ENCODE assay signal across 27 cellular contexts in the genomic region with DNA sequence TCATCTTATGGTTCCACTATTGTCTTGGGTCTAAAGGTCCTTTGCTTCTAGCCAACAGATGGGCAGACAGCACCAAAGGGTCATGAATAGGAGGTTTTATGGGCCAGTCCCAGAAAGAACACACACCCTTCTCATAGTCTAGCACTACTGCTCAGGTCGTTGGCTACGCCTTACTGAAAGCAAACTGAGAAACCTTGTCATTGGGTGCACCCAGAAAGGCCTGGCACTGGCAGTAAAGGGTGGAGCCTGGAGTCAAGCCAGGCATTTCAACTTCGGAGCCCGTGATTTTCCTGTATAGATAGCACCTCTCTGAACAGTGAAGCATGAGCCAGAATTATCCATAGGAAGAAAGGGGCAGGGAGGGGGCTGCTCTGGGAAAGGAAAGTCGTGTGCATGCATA.
DNase-seq lines count a peak whose midpoint lies in the region; ATAC-seq and TF ChIP-seq lines count a peak whose summit lies in the region.
"Had no signal": no experiment of that assay in that cellular context is flagged by ENCODE, and none has a peak within 500 bp of the region (broad histone marks: within the 10 kb centered on the region; RNA-seq: fewer than 3 reads in every experiment).

No MANE protein-coding gene starts in this region.

- H3K27me3 ChIP-seq in heart left ventricle (no peaks in the 10 kb centered on the region), right atrium auricular region (no peaks in the 10 kb centered on the region), right cardiac atrium (ENCODE audit: control insufficient read depth, insufficient read depth) (no peaks in the 10 kb centered on the region), mucosa of rectum (ENCODE audit: control insufficient read depth in 2 of 2, insufficient read depth in 2 of 2, low read length in 2 of 2) (no peaks in the 10 kb centered on the region), upper lobe of right lung (no peaks in the 10 kb centered on the region)
- H3K27me3 ChIP-seq: BLaER1 treated with 17β-estradiol and CSF1 and Interleukin-3, amounts not matched to agents 10 nM and 100 nM; SJCRH30 had no signal

- WGBS in heart left ventricle, 4 donors: 18 to 37% (median 29%) methylated on average over 5 of the region's 5 CpGs
- WGBS in right cardiac atrium: 37% methylated on average over 5 of the region's 5 CpGs

- DNase-seq in heart left ventricle (peak in 3 of 5 donors; percentile 28 to 56 (median 53)), right atrium auricular region (ENCODE audit: low spot score) (no peak), right cardiac atrium (no peak), upper lobe of right lung (no peak)
- DNase-seq in activated naive CD8-positive, alpha-beta T cell treated with anti-CD3 and anti-CD28 coated beads for 36 hours: no peak
- DNase-seq: AML-193; CD4-positive, alpha-beta T cell; GOT3; HFFc6; MM.1S; NCI-H1417; NCI-H1694; NCI-H2081 treated with DMSO at 0.1 percent for 48 hours; NCI-H2171; NCI-H446; NCI-H524 treated with DMSO at 0.1 percent for 48 hours; NCI-H774; SJCRH30 had no signal

- TF ChIP-seq CTCF in heart left ventricle (IDR thresholded peaks at IDR 0.05) (no peak), right atrium auricular region (IDR thresholded peaks at IDR 0.05) (no peak), upper lobe of right lung (IDR thresholded peaks at IDR 0.05) (no peak)

- H3K36me3 ChIP-seq in heart left ventricle: no peaks in the 10 kb centered on the region
- no peaks in the 10 kb centered on the region for H3K36me3 ChIP-seq in right atrium auricular region
- no peaks in the 10 kb centered on the region for H3K36me3 ChIP-seq in mucosa of rectum (ENCODE audit: control insufficient read depth in 2 of 2, insufficient read depth in 2 of 2, low read length in 2 of 2)
- H3K36me3 ChIP-seq in upper lobe of right lung: no peaks in the 10 kb centered on the region
- H3K36me3 ChIP-seq: BLaER1 treated with 17β-estradiol and CSF1 and Interleukin-3, amounts not matched to agents 10 nM and 100 nM; HAP-1; SJCRH30 had no signal

- ATAC-seq in heart left ventricle (peak; percentile 10 to 46 (median 26)), right cardiac atrium (no peak), upper lobe of right lung (peak; percentile 40), HG02885 (IDR thresholded peaks at IDR 0.05; ENCODE audit: poor library complexity, unreplicated experiment) (no peak), GM21381 (IDR thresholded peaks at IDR 0.05; ENCODE audit: unreplicated experiment) (no peak)
- ATAC-seq: GM12878, SK-N-SH treated with all-trans-retinoic acid at 6 μM for 48 hours had no signal

- no peak overlapping the region for H3K4me3 Mint-ChIP-seq in activated naive CD8-positive, alpha-beta T cell treated with anti-CD3 and anti-CD28 coated beads for 36 hours
- H3K4me3 Mint-ChIP-seq: CD4-positive, alpha-beta T cell; HFFc6; IgD-negative memory B cell had no signal

- no peaks in the 10 kb centered on the region for H3K9me3 Mint-ChIP-seq in activated naive CD8-positive, alpha-beta T cell treated with anti-CD3 and anti-CD28 coated beads for 36 hours
- H3K9me3 Mint-ChIP-seq: CD4-positive, alpha-beta T cell had no signal

- H3K4me1 Mint-ChIP-seq in activated naive CD8-positive, alpha-beta T cell treated with anti-CD3 and anti-CD28 coated beads for 36 hours: peaks cover 2% of the 10 kb centered on the region
- H3K4me1 Mint-ChIP-seq: IgD-negative memory B cell had no signal

- H3K27ac Mint-ChIP-seq in activated naive CD8-positive, alpha-beta T cell treated with anti-CD3 and anti-CD28 coated beads for 36 hours: no peak overlapping the region
- H3K27ac Mint-ChIP-seq: CD4-positive, alpha-beta T cell; HFFc6; IgD-negative memory B cell had no signal

- H3K9me3 ChIP-seq in heart left ventricle (no peaks in the 10 kb centered on the region), right atrium auricular region (no peaks in the 10 kb centered on the region), right cardiac atrium (ENCODE audit: control insufficient read depth, low read length) (no peaks in the 10 kb centered on the region), mucosa of rectum (ENCODE audit: control insufficient read depth in 2 of 2, low read length in 2 of 2) (no peaks in the 10 kb centered on the region), upper lobe of right lung (no peaks in the 10 kb centered on the region)
- H3K9me3 ChIP-seq: BLaER1 treated with 17β-estradiol and CSF1 and Interleukin-3, amounts not matched to agents 10 nM and 100 nM; HAP-1; SJCRH30 had no signal

- H3K4me1 ChIP-seq in heart left ventricle (peaks cover 0 to 35% (median 12%) of the 10 kb centered on the region in 12 donors), right atrium auricular region (peaks cover 0 to 12% of the 10 kb centered on the region in 2 donors), right cardiac atrium (ENCODE audit: control insufficient read depth, insufficient read depth, low read length) (no peaks in the 10 kb centered on the region), mucosa of rectum (ENCODE audit: control insufficient read depth in 2 of 2, insufficient read depth in 2 of 2, low read length in 2 of 2) (peaks cover 8 to 33% of the 10 kb centered on the region in 2 donors), upper lobe of right lung (no peaks in the 10 kb centered on the region)
- H3K4me1 ChIP-seq: HAP-1, SJCRH30 had no signal

- no peak overlapping the region for H3K9ac ChIP-seq in mucosa of rectum (ENCODE audit: low read depth in 1 of 2, low read length in 2 of 2)
- H3K9ac ChIP-seq: BLaER1 treated with 17β-estradiol and CSF1 and Interleukin-3, amounts not matched to agents 10 nM and 100 nM; KMS-11 had no signal

- intact Hi-C loops in heart left ventricle (cut with DNase I): loop anchor here in 2 of 10 donors (5.0 kb wide), 2 partner anchors 59 to 94 kb away; no protein-coding TSS in a partner anchor
- intact Hi-C loops in right cardiac atrium (cut with DNase I): no loop called here
- intact Hi-C loops in upper lobe of right lung (cut with DNase I): no loop called here

- no peak for TF ChIP-seq POLR2A in heart left ventricle (IDR thresholded peaks at IDR 0.05)

- H3K4me3 ChIP-seq in heart left ventricle: no peak overlapping the region
- H3K4me3 ChIP-seq in right atrium auricular region: no peak overlapping the region
- no peak overlapping the region for H3K4me3 ChIP-seq in right cardiac atrium (ENCODE audit: low read length)
- no peak overlapping the region for H3K4me3 ChIP-seq in mucosa of rectum (ENCODE audit: low read length in 2 of 2)
- H3K4me3 ChIP-seq in upper lobe of right lung: no peak overlapping the region
- H3K4me3 ChIP-seq: BLaER1 treated with 17β-estradiol and CSF1 and Interleukin-3, amounts not matched to agents 10 nM and 100 nM; GM12878; HAP-1; SJCRH30 had no signal

- peak overlapping the region in 7 of 12 donors; percentile 17 to 91 (median 54) for H3K27ac ChIP-seq in heart left ventricle
- H3K27ac ChIP-seq in right atrium auricular region: peak overlapping the region in 1 of 2 donors; percentile 88
- peak overlapping the region; percentile 66 for H3K27ac ChIP-seq in right cardiac atrium (ENCODE audit: low read length)
- H3K27ac ChIP-seq in mucosa of rectum (ENCODE audit: low read depth in 2 of 2, low read length in 2 of 2): peak overlapping the region; percentile 50
- H3K27ac ChIP-seq in upper lobe of right lung: no peak overlapping the region
- H3K27ac ChIP-seq: BLaER1 treated with 17β-estradiol and CSF1 and Interleukin-3, amounts not matched to agents 10 nM and 100 nM; KMS-11; SJCRH30 had no signal

- no peaks in the 10 kb centered on the region for H3K36me3 Mint-ChIP-seq in activated naive CD8-positive, alpha-beta T cell treated with anti-CD3 and anti-CD28 coated beads for 36 hours
- H3K36me3 Mint-ChIP-seq: IgD-negative memory B cell had no signal

- H3K27me3 Mint-ChIP-seq in activated naive CD8-positive, alpha-beta T cell treated with anti-CD3 and anti-CD28 coated beads for 36 hours: peaks cover 5% of the 10 kb centered on the region
- H3K27me3 Mint-ChIP-seq: IgD-negative memory B cell had no signal

Comparison
In these comparisons a context has a peak if more than half of its experiments do, and no peak if none do; other contexts are left out.
1. ATAC-seq: peak in heart left ventricle (4 of 4) and upper lobe of right lung (single experiment); none in right cardiac atrium (0 of 2), HG02885 (single experiment) and GM21381 (single experiment).
2. DNase-seq: peak in heart left ventricle (3 of 5); none in right atrium auricular region (single experiment), right cardiac atrium (0 of 3), upper lobe of right lung (single experiment) and activated naive CD8-positive, alpha-beta T cell treated with anti-CD3 and anti-CD28 coated beads for 36 hours (single experiment).